ENCODE assay signal across 19 cellular contexts in genomic region chr5:133144245-133144981, GRCh38.
DNase-seq lines count a peak whose midpoint lies in the region; ATAC-seq, FAIRE-seq and TF ChIP-seq lines count a peak whose summit lies in the region.
"Had no signal": no experiment of that assay in that cellular context is flagged by ENCODE, and none has a peak within 500 bp of the region (broad histone marks: within the 10 kb centered on the region; RNA-seq: fewer than 3 reads in every experiment).

No MANE protein-coding gene starts in this region.

- no peaks in the 10 kb centered on the region for H3K79me2 ChIP-seq in K562 (ENCODE audit: control insufficient read depth, insufficient read depth, low read length)

- H3K9me3 ChIP-seq in K562 (replicated peaks; ENCODE audit: control insufficient read depth, insufficient read depth, low read depth, low read length) (no peaks in the 10 kb centered on the region), esophagus muscularis mucosa (no peaks in the 10 kb centered on the region)

- H4K20me1 ChIP-seq in K562 (replicated peaks; ENCODE audit: control insufficient read depth, insufficient read depth, low read length), result no peaks in the 10 kb centered on the region

- BruUV-seq in K562 (replicated peaks; lab: Mats Ljungman, UMichigan), result no TSS peak

- H3K4me1 Mint-ChIP-seq in osteocyte (ENCODE audit: unreplicated experiment), result no peaks in the 10 kb centered on the region

- no peak overlapping the region for H3K4me2 ChIP-seq in K562 (ENCODE audit: insufficient read depth, low read length)

- in situ Hi-C loops in K562 (cut with MboI), result no loop called here

- no peak for DNase-seq in K562 (ENCODE audit: extremely low read depth in 1 of 4, low spot score in 3 of 4)
- peak; percentile 62 for DNase-seq in esophagus muscularis mucosa (ENCODE audit: extremely low spot score)
- DNase-seq in osteocyte (ENCODE audit: extremely low spot score, unreplicated experiment), result peak; percentile 59
- DNase-seq in urothelium cell line (ENCODE audit: low spot score), result no peak
- DNase-seq in retina, result no peak
- DNase-seq: C1 segment of cervical spinal cord; Calu3; CD4-positive, alpha-beta memory T cell; COR-L47; DMS53; DMS79 treated with DMSO at 0.1 percent for 48 hours; GF-D8; GM23248; H7; HCEC 1CT had no signal

- FAIRE-seq in K562 (lab: Jason Lieb, UNC), result no peak
- peak; percentile 69 for FAIRE-seq in urothelium cell line (lab: Jason Lieb, UNC)
- FAIRE-seq: GM12891, GM18507, H1 had no signal

- TF ChIP-seq POLR2A in K562 (conservative IDR thresholded peaks at IDR 0.05) (no peak), esophagus muscularis mucosa (IDR thresholded peaks at IDR 0.05; ENCODE audit: low read depth) (no peak)

- no peak for ATAC-seq in K562
- no peak for ATAC-seq in HG02759 (IDR thresholded peaks at IDR 0.05; ENCODE audit: unreplicated experiment)

- H3K4me3 ChIP-seq in K562, result no peak overlapping the region
- no peak overlapping the region for H3K4me3 ChIP-seq in esophagus muscularis mucosa
- H3K4me3 ChIP-seq: GM23248 had no signal

- peaks cover 15% of the 10 kb centered on the region for H3K27me3 Mint-ChIP-seq in osteocyte (ENCODE audit: unreplicated experiment)

- no peaks in the 10 kb centered on the region for H3K9me1 ChIP-seq in K562 (ENCODE audit: control insufficient read depth, insufficient read depth, low read length)

- intact Hi-C loops in K562 (cut with micrococcal nuclease) (no loop called here), esophagus muscularis mucosa (cut with DNase I) (no loop called here)

- no peaks in the 10 kb centered on the region for H3K36me3 Mint-ChIP-seq in osteocyte (ENCODE audit: unreplicated experiment)

- H2AFZ ChIP-seq in K562 (ENCODE audit: low read depth, low read length), result no peak overlapping the region
- H2AFZ ChIP-seq: GM23248 had no signal

- H3K9ac ChIP-seq in K562 (ENCODE audit: insufficient read depth in 1 of 2, low read depth in 2 of 2, low read length in 2 of 2), result no peak overlapping the region
- H3K9ac ChIP-seq: GM23248 had no signal

- no peak for TF ChIP-seq RAD21 in K562 (CRISPR knock-in tag; conservative IDR thresholded peaks at IDR 0.05 in 1 of 2, IDR thresholded peaks at IDR 0.05 in 1 of 2)

- H3K4me1 ChIP-seq in K562 (replicated peaks in 1 of 2; ENCODE audit: control insufficient read depth in 2 of 2, insufficient read depth in 2 of 2, low read length in 2 of 2) (no peaks in the 10 kb centered on the region), esophagus muscularis mucosa (no peaks in the 10 kb centered on the region)

- CTCF ChIA-PET in K562 (lab: Yijun Ruan, JAX; ENCODE audit: low intra/inter-chr PET ratio), result no interaction called here

- TF ChIP-seq CTCF in K562 (IDR thresholded peaks at IDR 0.05 in 2 of 3, conservative IDR thresholded peaks at IDR 0.05 in 1 of 3; ENCODE audit: insufficient read depth in 2 of 3, low read depth in 1 of 3, low read length in 3 of 3) (no peak), esophagus muscularis mucosa (IDR thresholded peaks at IDR 0.05) (no peak), osteocyte (IDR thresholded peaks at IDR 0.05) (no peak)

- no peak overlapping the region for H3K27ac Mint-ChIP-seq in osteocyte (ENCODE audit: unreplicated experiment)

- no peak for TF ChIP-seq EP300 in K562 (IDR thresholded peaks at IDR 0.05; ENCODE audit: low read length)
- TF ChIP-seq EP300 in esophagus muscularis mucosa (IDR thresholded peaks at IDR 0.05), result no peak

- H3K27ac ChIP-seq in K562 (ENCODE audit: extremely low read depth, low read depth, low read length) (no peak overlapping the region), esophagus muscularis mucosa (replicated peaks in 1 of 4) (no peak overlapping the region)
- H3K27ac ChIP-seq: GM23248 had no signal

- POLR2A ChIA-PET in K562 (lab: Yijun Ruan, JAX), result no interaction called here

- peaks cover 10 to 30% of the 10 kb centered on the region in 2 experiments; a peak in 4 of 5 replicates for H3K27me3 ChIP-seq in K562 (ENCODE audit: control insufficient read depth in 2 of 2, insufficient read depth in 2 of 2, low read length in 2 of 2)
- peaks cover 0 to 20% (median 0%) of the 10 kb centered on the region in 4 donors for H3K27me3 ChIP-seq in esophagus muscularis mucosa

- H3K9me3 Mint-ChIP-seq in osteocyte (ENCODE audit: unreplicated experiment), result no peaks in the 10 kb centered on the region

- H3K4me3 Mint-ChIP-seq in osteocyte (ENCODE audit: unreplicated experiment), result no peak overlapping the region
- H3K4me3 Mint-ChIP-seq: CD4-positive, alpha-beta memory T cell had no signal

- H3K36me3 ChIP-seq in K562 (ENCODE audit: control insufficient read depth, insufficient read depth, low read length) (no peaks in the 10 kb centered on the region), esophagus muscularis mucosa (no peaks in the 10 kb centered on the region)

- WGBS in K562 (ENCODE audit: insufficient coverage, low coverage, missing lambda C conversion rate), result 0% methylated on average over 4 of the region's 4 CpGs
- WGBS in esophagus muscularis mucosa, result 72% methylated on average over 4 of the region's 4 CpGs

TF ChIP-seq in K562, 482 proteins besides CTCF, POLR2A, EP300 and RAD21:
- TF ChIP-seq HNRNPK (IDR thresholded peaks at IDR 0.05; ENCODE audit: low read depth, low read length, poor library complexity, severe bottlenecking) (no peak), ZNF431 (CRISPR knock-in tag; IDR thresholded peaks at IDR 0.05) (peak; percentile 95)

Comparison
In these comparisons a context has a peak if more than half of its experiments do, and no peak if none do; other contexts are left out.
1. DNase-seq: peak in esophagus muscularis mucosa (single experiment) and osteocyte (single experiment); none in K562 (0 of 4), urothelium cell line (single experiment) and retina (single experiment).